2 cellular contexts compared by ENCODE assay signal in genomic region chr12:70617450-70617849, GRCh38.
TF ChIP-seq lines count a peak whose summit lies in the region.

No MANE protein-coding gene starts in this region.

TF ChIP-seq in GM23338, 12 proteins besides CTCF, POLR2A, EP300 and RAD21 (continued from another document):
- TF ChIP-seq ZNF462 (CRISPR knock-in tag; IDR thresholded peaks at IDR 0.05): no peak
- TF ChIP-seq CREB1 (CRISPR knock-in tag; IDR thresholded peaks at IDR 0.05; ENCODE audit: low read depth): no peak
- TF ChIP-seq ZNF114 (CRISPR knock-in tag; IDR thresholded peaks at IDR 0.05): no peak
- TF ChIP-seq ZNF331 (CRISPR knock-in tag; IDR thresholded peaks at IDR 0.05; ENCODE audit: low read depth): no peak
- no peak for TF ChIP-seq ETS1 (IDR thresholded peaks at IDR 0.05)
- no peak for TF ChIP-seq POLR2AphosphoS5 (IDR thresholded peaks at IDR 0.05; ENCODE audit: low read depth)
- TF ChIP-seq REST (IDR thresholded peaks at IDR 0.05; ENCODE audit: unreplicated experiment): no peak
- no peak for TF ChIP-seq STAT1 (IDR thresholded peaks at IDR 0.05; ENCODE audit: unreplicated experiment)

TF ChIP-seq in WTC11, 78 proteins besides CTCF, POLR2A, EP300 and RAD21 (continued from another document):
- TF ChIP-seq ATF2 (CRISPR knock-in tag; IDR thresholded peaks at IDR 0.05; ENCODE audit: borderline replicate concordance, low read depth) (no peak), SOX15 (CRISPR knock-in tag; IDR thresholded peaks at IDR 0.05) (no peak), ZNF396 (CRISPR knock-in tag; IDR thresholded peaks at IDR 0.05; ENCODE audit: borderline replicate concordance) (no peak), RELA (CRISPR knock-in tag; IDR thresholded peaks at IDR 0.05; ENCODE audit: borderline replicate concordance) (no peak), MXD4 (CRISPR knock-in tag; IDR thresholded peaks at IDR 0.05; ENCODE audit: borderline replicate concordance) (no peak), GABPB1 (CRISPR knock-in tag; IDR thresholded peaks at IDR 0.05) (no peak), ZNF532 (CRISPR knock-in tag; IDR thresholded peaks at IDR 0.05; ENCODE audit: borderline replicate concordance) (no peak), JAZF1 (CRISPR knock-in tag; IDR thresholded peaks at IDR 0.05) (no peak), NR2C2 (CRISPR knock-in tag; IDR thresholded peaks at IDR 0.05) (no peak), ZNF512 (CRISPR knock-in tag; IDR thresholded peaks at IDR 0.05; ENCODE audit: borderline replicate concordance) (no peak), OVOL2 (CRISPR knock-in tag; IDR thresholded peaks at IDR 0.05; ENCODE audit: borderline replicate concordance) (no peak), E2F1 (CRISPR knock-in tag; IDR thresholded peaks at IDR 0.05) (no peak), NFYB (CRISPR knock-in tag; conservative IDR thresholded peaks at IDR 0.05; ENCODE audit: low read depth) (no peak), MYBL2 (CRISPR knock-in tag; IDR thresholded peaks at IDR 0.05) (no peak), NFE2L1 (CRISPR knock-in tag; IDR thresholded peaks at IDR 0.05) (no peak), MAX (CRISPR knock-in tag; IDR thresholded peaks at IDR 0.05) (no peak), SP1 (CRISPR knock-in tag; conservative IDR thresholded peaks at IDR 0.05) (no peak)
